In genomic region chr5:173395933-173396308, GRCh38 we compare ENCODE assay signal across 19 cellular contexts.
"Had no signal": no experiment of that assay in that cellular context is flagged by ENCODE, and none has a peak within 500 bp of the region (broad histone marks: within the 10 kb centered on the region; RNA-seq: fewer than 3 reads in every experiment).

No MANE protein-coding gene starts in this region.

- H3K4me1 ChIP-seq: parathyroid adenoma, stomach, testis had no signal

- H3K9ac ChIP-seq: parathyroid adenoma had no signal

- H3K36me3 ChIP-seq: stomach had no signal

- H3K9me3 Mint-ChIP-seq: type B pancreatic cell had no signal

- H3K9me3 ChIP-seq: testis had no signal

- H3K4me3 Mint-ChIP-seq: activated T-cell treated with anti-CD3 and anti-CD28 coated beads, Interleukin-2, amount 50 U/mL, for 72 hours; naive thymus-derived CD4-positive, alpha-beta T cell; type B pancreatic cell had no signal

- H3K27ac ChIP-seq: parathyroid adenoma, stomach, testis, VCaP had no signal

- FAIRE-seq: colon, frontal cortex, keratinocyte had no signal

- H3K79me2 ChIP-seq: parathyroid adenoma had no signal

- H3K36me3 Mint-ChIP-seq: activated naive CD4-positive, alpha-beta T cell treated with anti-CD3 and anti-CD28 coated beads, Interleukin-2, amount 50 U/mL, for 72 hours; naive thymus-derived CD4-positive, alpha-beta T cell; type B pancreatic cell had no signal

- H3K4me3 ChIP-seq: skin epidermis, stomach, testis had no signal

- H3K27ac Mint-ChIP-seq: activated naive CD4-positive, alpha-beta T cell treated with anti-CD3 and anti-CD28 coated beads, Interleukin-2, amount 50 U/mL, for 72 hours; activated T-cell treated with anti-CD3 and anti-CD28 coated beads, Interleukin-2, amount 50 U/mL, for 72 hours; naive thymus-derived CD4-positive, alpha-beta T cell; type B pancreatic cell had no signal

- H2AFZ ChIP-seq: parathyroid adenoma had no signal

- H3K27me3 ChIP-seq: testis had no signal

- ATAC-seq: activated naive CD4-positive, alpha-beta T cell treated with anti-CD3 and anti-CD28 coated beads, Interleukin-2, amount 50 U/mL, for 72 hours; activated T-cell treated with anti-CD3 and anti-CD28 coated beads, Interleukin-2, amount 50 U/mL, for 72 hours; left lobe of liver; naive thymus-derived CD4-positive, alpha-beta T cell had no signal

- DNase-seq: activated CD4-positive, alpha-beta T cell treated with anti-CD3 and anti-CD28 coated beads for 1 hour; activated gamma-delta T cell; activated T-cell treated with anti-CD3 and anti-CD28 coated beads, Interleukin-2, amount 50 U/mL, for 72 hours; erythroblast; naive thymus-derived CD4-positive, alpha-beta T cell; stimulated activated CD4-positive, alpha-beta T cell treated with anti-CD3 and anti-CD28 coated beads, Interleukin-15, amount 100 ng/mL, for 24 hours; stimulated activated CD4-positive, alpha-beta T cell treated with anti-CD3 and anti-CD28 coated beads, Interleukin-4, amount 100 ng/mL, for 1 hour; stomach; T-helper 2 cell; testis had no signal
